ENCODE assay signal across 9 cellular contexts in the genomic region with DNA sequence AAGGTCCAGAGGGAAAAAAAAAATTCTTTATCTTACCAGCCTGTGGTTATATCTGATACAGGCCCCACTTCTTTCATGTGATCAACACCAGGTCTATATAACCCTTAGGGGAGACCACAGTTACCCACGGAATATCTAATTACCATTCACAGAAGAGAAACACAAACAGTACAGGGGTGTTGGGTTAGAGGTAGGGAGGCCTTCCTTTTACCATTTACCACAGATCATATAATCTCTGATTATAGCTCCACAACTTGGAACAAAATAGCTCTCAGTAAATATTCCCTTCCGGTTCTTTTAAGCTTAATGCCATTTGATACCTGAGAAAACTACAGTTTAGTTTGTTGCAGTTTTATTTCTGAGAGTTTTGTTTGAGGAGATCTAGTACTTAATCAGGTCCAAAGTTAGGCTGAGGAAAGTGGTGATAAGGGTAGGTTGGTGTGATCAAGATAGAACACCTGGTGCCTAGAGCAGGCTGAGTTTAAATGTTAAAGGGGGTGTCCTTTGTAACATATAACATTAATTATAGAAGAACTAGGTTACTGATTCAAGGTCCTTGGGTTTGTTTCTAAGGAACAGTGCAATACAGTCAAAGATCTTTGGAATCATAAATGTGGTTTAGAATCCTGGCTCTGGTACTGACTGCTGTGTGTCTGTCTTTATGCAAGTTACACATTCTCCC. TPM values are rescaled to one million over a fixed set of nuclear protein-coding genes. Genes with fewer than 3 reads are reported as not detected.
A peak's percentile ranks its signal among the peaks of the same experiment; 100 is the strongest.
DNase-seq lines count a peak whose midpoint lies in the region; ATAC-seq and TF ChIP-seq lines count a peak whose summit lies in the region.
"Had no signal": no experiment of that assay in that cellular context is flagged by ENCODE, and none has a peak within 500 bp of the region (broad histone marks: within the 10 kb centered on the region; RNA-seq: fewer than 3 reads in every experiment).

No MANE protein-coding gene starts in this region.

- peak; percentile 36 to 49 for ATAC-seq in activated CD4-positive, CD25-positive, alpha-beta regulatory T cell treated with anti-CD3 and anti-CD28 coated beads, Interleukin-2, amount 50 U/mL, for 24 hours
- ATAC-seq in heart right ventricle (peak in 3 of 8 donors; percentile 24 to 45 (median 25)), GM19395 (IDR thresholded peaks at IDR 0.05; ENCODE audit: unreplicated experiment) (no peak)
- peak; percentile 49 for ATAC-seq in stimulated activated memory B cell treated with anti-CD40 and anti-IgM and Interleukin-4, amounts not matched to agents 10 μg/mL and 1 μg/mL and 100 μg/mL, for 72 hours

- H3K27ac Mint-ChIP-seq in stimulated activated memory B cell treated with anti-CD40 and anti-IgM and Interleukin-4, amounts not matched to agents 10 μg/mL and 1 μg/mL and 100 μg/mL, for 72 hours: peak overlapping the region; percentile 70

- WGBS in heart right ventricle, 2 donors: 61 to 74% methylated on average over 2 of the region's 2 CpGs

- H3K27me3 Mint-ChIP-seq in stimulated activated memory B cell treated with anti-CD40 and anti-IgM and Interleukin-4, amounts not matched to agents 10 μg/mL and 1 μg/mL and 100 μg/mL, for 72 hours: no peaks in the 10 kb centered on the region

- peak overlapping the region; percentile 78 for H3K4me3 Mint-ChIP-seq in stimulated activated memory B cell treated with anti-CD40 and anti-IgM and Interleukin-4, amounts not matched to agents 10 μg/mL and 1 μg/mL and 100 μg/mL, for 72 hours
- H3K4me3 Mint-ChIP-seq: neural crest cell had no signal

- peaks cover 48% of the 10 kb centered on the region for H3K4me1 Mint-ChIP-seq in stimulated activated memory B cell treated with anti-CD40 and anti-IgM and Interleukin-4, amounts not matched to agents 10 μg/mL and 1 μg/mL and 100 μg/mL, for 72 hours

- TF ChIP-seq POLR2A in Peyer's patch (IDR thresholded peaks at IDR 0.05): no peak

- DNase-seq in activated CD4-positive, CD25-positive, alpha-beta regulatory T cell (lab: John Stamatoyannopoulos, UW): no peak
- DNase-seq in Peyer's patch (no peak), heart right ventricle (no peak), amygdala (lab: John Stamatoyannopoulos, UW) (no peak), dedifferentiated amniotic fluid mesenchymal stem cell (ENCODE audit: extremely low spot score) (no peak)

- H3K27me3 ChIP-seq in Peyer's patch: no peaks in the 10 kb centered on the region
- H3K27me3 ChIP-seq in heart right ventricle: no peaks in the 10 kb centered on the region

- H3K9me3 ChIP-seq in Peyer's patch: no peaks in the 10 kb centered on the region
- no peaks in the 10 kb centered on the region for H3K9me3 ChIP-seq in heart right ventricle

- H3K4me3 ChIP-seq in Peyer's patch (peak overlapping the region in 1 of 4 donors; percentile 7), heart right ventricle (no peak overlapping the region)

- no peaks in the 10 kb centered on the region for H3K36me3 Mint-ChIP-seq in stimulated activated memory B cell treated with anti-CD40 and anti-IgM and Interleukin-4, amounts not matched to agents 10 μg/mL and 1 μg/mL and 100 μg/mL, for 72 hours

- peak overlapping the region; percentile 60 to 77 (median 74) for H3K27ac ChIP-seq in Peyer's patch
- peak overlapping the region in 9 of 10 donors; percentile 0 to 81 (median 64) for H3K27ac ChIP-seq in heart right ventricle

- H3K4me1 ChIP-seq in Peyer's patch (peaks cover 3 to 45% (median 21%) of the 10 kb centered on the region in 4 donors), heart right ventricle (peaks cover 0 to 49% (median 23%) of the 10 kb centered on the region in 9 donors)

- no peaks in the 10 kb centered on the region for H3K9me3 Mint-ChIP-seq in stimulated activated memory B cell treated with anti-CD40 and anti-IgM and Interleukin-4, amounts not matched to agents 10 μg/mL and 1 μg/mL and 100 μg/mL, for 72 hours
- H3K9me3 Mint-ChIP-seq: neural crest cell had no signal

- H3K36me3 ChIP-seq in Peyer's patch (no peaks in the 10 kb centered on the region), heart right ventricle (no peaks in the 10 kb centered on the region)

- no peak for TF ChIP-seq CTCF in Peyer's patch (IDR thresholded peaks at IDR 0.05)
- no peak for TF ChIP-seq CTCF in heart right ventricle (IDR thresholded peaks at IDR 0.05)

- intact Hi-C loops in heart right ventricle (cut with DNase I): no loop called here

RNA-seq across cellular contexts. Expression of a gene that starts 14.1 kb away (rescaled TPM):
- total RNA-seq in Peyer's patch (100 to 1,000 TPM; 110 to 183 (median 126) TPM), heart right ventricle (10 to 100 TPM; 14.7 to 36.8 (median 24.7) TPM)
- 1 to 10 TPM; 4.1 to 8.9 TPM for polyA plus RNA-seq in heart right ventricle
